8 cellular contexts compared by ENCODE assay signal in genomic region chr11:110428956-110429613, GRCh38. TPM values are rescaled to one million over a fixed set of nuclear protein-coding genes. Genes with fewer than 3 reads are reported as not detected.
DNase-seq lines count a peak whose midpoint lies in the region; ATAC-seq and TF ChIP-seq lines count a peak whose summit lies in the region.

No MANE protein-coding gene starts in this region.

- peaks cover 0 to 6% of the 10 kb centered on the region in 2 donors for H3K36me3 Mint-ChIP-seq in CD4-positive, alpha-beta memory T cell
- peaks cover 7% of the 10 kb centered on the region for H3K36me3 Mint-ChIP-seq in dendritic cell treated with granulocyte-macrophage colony-stimulating factor and Interleukin-4, amounts not matched to agents 40 ng/mL and 50 ng/mL, for 4 days (ENCODE audit: low read depth)

- H3K4me1 Mint-ChIP-seq in CD4-positive, alpha-beta memory T cell: peaks cover 31 to 50% (median 39%) of the 10 kb centered on the region in 4 donors
- H3K4me1 Mint-ChIP-seq in dendritic cell treated with granulocyte-macrophage colony-stimulating factor and Interleukin-4, amounts not matched to agents 40 ng/mL and 50 ng/mL, for 4 days (ENCODE audit: low read depth): peaks cover 34% of the 10 kb centered on the region

- H2AFZ ChIP-seq in neuronal stem cell (ENCODE audit: low read length): peak overlapping the region; percentile 88

- H3K14ac ChIP-seq in neuronal stem cell (ENCODE audit: low read length): no peak overlapping the region

- no peak overlapping the region for H2BK12ac ChIP-seq in neuronal stem cell (ENCODE audit: low read length)

- H3K9ac ChIP-seq in neuronal stem cell (ENCODE audit: low read depth, low read length, poor library complexity): no peak overlapping the region

- no peaks in the 10 kb centered on the region for H3K9me3 Mint-ChIP-seq in CD4-positive, alpha-beta memory T cell
- no peaks in the 10 kb centered on the region for H3K9me3 Mint-ChIP-seq in dendritic cell treated with granulocyte-macrophage colony-stimulating factor and Interleukin-4, amounts not matched to agents 40 ng/mL and 50 ng/mL, for 4 days

- no peak overlapping the region for H3K23ac ChIP-seq in neuronal stem cell (ENCODE audit: low read depth, low read length, poor library complexity)

- H3K4me1 ChIP-seq in CD4-positive, alpha-beta memory T cell (ENCODE audit: insufficient read depth, low read length): peaks cover 41% of the 10 kb centered on the region
- H3K4me1 ChIP-seq in neuronal stem cell (ENCODE audit: control insufficient read depth in 2 of 2, insufficient read depth in 1 of 2, low read depth in 1 of 2, low read length in 2 of 2) (peaks cover 6 to 10% of the 10 kb centered on the region in 2 donors), foreskin keratinocyte (peaks cover 19% of the 10 kb centered on the region)

- no peak overlapping the region for H3K4ac ChIP-seq in neuronal stem cell (ENCODE audit: low read length)

- peaks cover 9% of the 10 kb centered on the region for H3K79me1 ChIP-seq in neuronal stem cell (ENCODE audit: low read depth, low read length)

- no peak overlapping the region for H3K18ac ChIP-seq in neuronal stem cell (ENCODE audit: low read length)

- DNase-seq in CD4-positive, alpha-beta memory T cell: peak in 2 of 5 donors; percentile 26 to 38
- peak; percentile 9 for DNase-seq in NAMALWA (ENCODE audit: low spot score)
- no peak for DNase-seq in neuronal stem cell (ENCODE audit: low spot score)
- no peak for DNase-seq in EL
- no peak for DNase-seq in foreskin keratinocyte

- H4K8ac ChIP-seq in neuronal stem cell (ENCODE audit: low read depth, low read length): no peak overlapping the region

- H2AK5ac ChIP-seq in neuronal stem cell (ENCODE audit: low read depth, low read length): no peak overlapping the region

- no peaks in the 10 kb centered on the region for H3K9me3 ChIP-seq in CD4-positive, alpha-beta memory T cell (ENCODE audit: control insufficient read depth in 1 of 2, low read length in 2 of 2)
- no peaks in the 10 kb centered on the region for H3K9me3 ChIP-seq in neuronal stem cell (replicated peaks in 1 of 2; ENCODE audit: control insufficient read depth in 2 of 2, insufficient read depth in 1 of 2, low read depth in 1 of 2, low read length in 2 of 2)

- CTCF ChIA-PET in CD4-positive, alpha-beta memory T cell (lab: Charles Lee; ENCODE audit: partially characterized antibody): interaction anchor here (0.6 to 7.5 kb wide), 16 partner anchors 10 to 1018 kb away, joined by 3 to 104 read pairs (median 4); no protein-coding TSS in a partner anchor

- H2BK120ac ChIP-seq in neuronal stem cell (ENCODE audit: low read depth, low read length): no peak overlapping the region

- no peak for TF ChIP-seq CTCF in foreskin keratinocyte (conservative IDR thresholded peaks at IDR 0.05)

- H3K36me3 ChIP-seq in CD4-positive, alpha-beta memory T cell (ENCODE audit: insufficient read depth, low read length): no peaks in the 10 kb centered on the region
- H3K36me3 ChIP-seq in neuronal stem cell (replicated peaks in 1 of 2; ENCODE audit: control insufficient read depth in 2 of 2, insufficient read depth in 2 of 2, low read length in 2 of 2): no peaks in the 10 kb centered on the region

- H3K27me3 Mint-ChIP-seq in CD4-positive, alpha-beta memory T cell: no peaks in the 10 kb centered on the region
- H3K27me3 Mint-ChIP-seq in dendritic cell treated with granulocyte-macrophage colony-stimulating factor and Interleukin-4, amounts not matched to agents 40 ng/mL and 50 ng/mL, for 4 days: no peaks in the 10 kb centered on the region

- H2BK5ac ChIP-seq in neuronal stem cell (ENCODE audit: low read length): no peak overlapping the region

- peak overlapping the region; percentile 83 to 95 (median 90) for H3K27ac Mint-ChIP-seq in CD4-positive, alpha-beta memory T cell
- H3K27ac Mint-ChIP-seq in dendritic cell treated with granulocyte-macrophage colony-stimulating factor and Interleukin-4, amounts not matched to agents 40 ng/mL and 50 ng/mL, for 4 days: peak overlapping the region; percentile 95

- intact Hi-C loops in CD4-positive, alpha-beta memory T cell (cut with micrococcal nuclease): no loop called here
- intact Hi-C loops in dendritic cell treated with granulocyte-macrophage colony-stimulating factor and Interleukin-4, amounts not matched to agents 40 ng/mL and 50 ng/mL, for 4 days (cut with micrococcal nuclease): loop anchor here (2.0 kb wide), 1 partner anchor 52 kb away; no protein-coding TSS in a partner anchor

- peak overlapping the region; percentile 87 for H3K4me2 ChIP-seq in neuronal stem cell (ENCODE audit: insufficient read depth, low read length, poor library complexity, severe bottlenecking)

- no CpG with 5 or more reads among the region's 8 CpGs for WGBS in neuronal stem cell (ENCODE audit: extremely low coverage in 2 of 2, insufficient read length in 2 of 2, insufficient replicate concordance in 1 of 2), 2 donors

- POLR2A ChIA-PET in CD4-positive, alpha-beta memory T cell (lab: Charles Lee; ENCODE audit: partially characterized antibody): interaction anchor here (0.6 to 2.7 kb wide), 12 partner anchors 15 to 1498 kb away, joined by 3 to 11 read pairs (median 3); partner anchors contain the start of gene RDX

- H3K27me3 ChIP-seq in CD4-positive, alpha-beta memory T cell (ENCODE audit: insufficient read depth, low read length): no peaks in the 10 kb centered on the region
- H3K27me3 ChIP-seq in neuronal stem cell (ENCODE audit: control insufficient read depth in 3 of 3, insufficient read depth in 3 of 3, low read depth in 1 of 3, low read length in 3 of 3): peaks cover 0 to 3% (median 0%) of the 10 kb centered on the region in 3 experiments
- H3K27me3 ChIP-seq in foreskin keratinocyte: no peaks in the 10 kb centered on the region

- peak overlapping the region; percentile 57 to 60 for H3K4me3 ChIP-seq in CD4-positive, alpha-beta memory T cell (ENCODE audit: low read length in 2 of 2)
- peak overlapping the region in 1 of 2 donors; percentile 97 for H3K4me3 ChIP-seq in neuronal stem cell (ENCODE audit: low read length in 2 of 2)

- H2BK15ac ChIP-seq in neuronal stem cell (ENCODE audit: low read length): no peak overlapping the region

- H3K4me3 Mint-ChIP-seq in CD4-positive, alpha-beta memory T cell: peak overlapping the region; percentile 70 to 89 (median 86)
- H3K4me3 Mint-ChIP-seq in dendritic cell treated with granulocyte-macrophage colony-stimulating factor and Interleukin-4, amounts not matched to agents 40 ng/mL and 50 ng/mL, for 4 days: no peak overlapping the region

- no peak overlapping the region for H4K91ac ChIP-seq in neuronal stem cell (ENCODE audit: low read depth, low read length, poor library complexity)

- ATAC-seq in GM19023 (IDR thresholded peaks at IDR 0.05; ENCODE audit: unreplicated experiment) (no peak), foreskin keratinocyte (no peak), GM21528 (IDR thresholded peaks at IDR 0.05; ENCODE audit: low FRiP score, unreplicated experiment) (no peak)

- peak overlapping the region; percentile 72 for H3K27ac ChIP-seq in CD4-positive, alpha-beta memory T cell (ENCODE audit: low read depth, low read length)
- H3K27ac ChIP-seq in neuronal stem cell (replicated peaks; ENCODE audit: low read length): no peak overlapping the region
- no peak overlapping the region for H3K27ac ChIP-seq in foreskin keratinocyte

RNA-seq across cellular contexts. Expression of gene FDX1, which starts 0.7 kb away (rescaled TPM):
- total RNA-seq in CD4-positive, alpha-beta memory T cell: 10 to 100 TPM; 10.7 to 12.4 TPM
- 10 to 100 TPM; 20.1 to 25.5 TPM for polyA plus RNA-seq in CD4-positive, alpha-beta memory T cell
- polyA plus RNA-seq in neuronal stem cell (2013, experiment 1 of 2): 6.4 TPM
- 6.5 TPM for polyA plus RNA-seq in neuronal stem cell (2013, experiment 2 of 2)
- 10.6 and 11.0 TPM in 2 replicates for total RNA-seq in foreskin keratinocyte
- polyA plus RNA-seq in foreskin keratinocyte: 8.7 and 10.0 TPM in 2 replicates
